ENCODE assay signal across 22 cellular contexts in the genomic region with DNA sequence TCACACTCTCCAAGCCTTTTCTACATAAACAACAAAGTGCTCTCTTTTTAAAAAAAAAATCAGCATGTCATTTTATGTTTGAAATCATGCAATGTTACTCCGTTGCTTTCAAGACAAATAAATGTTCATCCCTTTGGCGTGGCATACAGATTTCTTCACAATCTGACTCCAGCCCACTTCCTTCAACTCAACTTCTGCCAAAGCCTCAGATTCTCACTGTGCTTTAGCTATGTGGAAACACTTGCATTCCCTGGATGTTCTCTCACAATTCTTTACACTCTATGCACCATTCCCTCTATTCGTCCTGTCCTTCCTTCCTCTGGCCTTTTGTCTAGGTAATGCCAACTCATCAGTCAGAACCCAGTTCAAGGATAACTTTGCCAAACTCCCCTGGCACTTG.
A peak's percentile ranks its signal among the peaks of the same experiment; 100 is the strongest.
DNase-seq lines count a peak whose midpoint lies in the region; ATAC-seq, FAIRE-seq and TF ChIP-seq lines count a peak whose summit lies in the region.
"Had no signal": no experiment of that assay in that cellular context is flagged by ENCODE, and none has a peak within 500 bp of the region (broad histone marks: within the 10 kb centered on the region; RNA-seq: fewer than 3 reads in every experiment).

No MANE protein-coding gene starts in this region.

- ATAC-seq in activated T-helper 17 cell treated with anti-CD3 and anti-CD28 coated beads, Interleukin-2, amount 50 U/mL, for 72 hours (replicated peaks), result no peak
- ATAC-seq: effector memory CD8-positive, alpha-beta T cell had no signal

- TF ChIP-seq POLR2A in suprapubic skin (IDR thresholded peaks at IDR 0.05), result no peak

- no peaks in the 10 kb centered on the region for H3K4me1 ChIP-seq in astrocyte (ENCODE audit: insufficient read depth, low read length)
- peaks cover 5% of the 10 kb centered on the region for H3K4me1 ChIP-seq in suprapubic skin

- no peak overlapping the region for H3K9ac ChIP-seq in astrocyte (ENCODE audit: low read length)

- TF ChIP-seq CTCF in astrocyte (IDR thresholded peaks at IDR 0.05; ENCODE audit: insufficient read depth, low read depth, low read length), result no peak
- TF ChIP-seq CTCF in foreskin fibroblast (IDR thresholded peaks at IDR 0.05; ENCODE audit: low read depth, low read length), result no peak
- TF ChIP-seq CTCF in suprapubic skin (IDR thresholded peaks at IDR 0.05), result no peak

- H3K79me2 ChIP-seq in astrocyte (ENCODE audit: insufficient read depth, low read length), result no peaks in the 10 kb centered on the region

- peaks cover 11% of the 10 kb centered on the region for H3K27me3 Mint-ChIP-seq in astrocyte (ENCODE audit: low read depth, unreplicated experiment)
- H3K27me3 Mint-ChIP-seq in activated T-helper 17 cell treated with anti-CD3 and anti-CD28 coated beads, Interleukin-2, amount 50 U/mL, for 72 hours, result no peaks in the 10 kb centered on the region
- no peaks in the 10 kb centered on the region for H3K27me3 Mint-ChIP-seq in activated CD4-positive, alpha-beta T cell treated with anti-CD3 and anti-CD28 coated beads, Interleukin-2, amount 10 ng/mL, durations not matched to agents 7 days and 5 days

- no peak overlapping the region for H3K4me2 ChIP-seq in astrocyte (ENCODE audit: low read length)

- H3K4me3 Mint-ChIP-seq in astrocyte (ENCODE audit: unreplicated experiment), result no peak overlapping the region
- no peak overlapping the region for H3K4me3 Mint-ChIP-seq in activated T-helper 17 cell treated with anti-CD3 and anti-CD28 coated beads, Interleukin-2, amount 50 U/mL, for 72 hours
- H3K4me3 Mint-ChIP-seq in activated CD4-positive, alpha-beta T cell treated with anti-CD3 and anti-CD28 coated beads, Interleukin-2, amount 10 ng/mL, durations not matched to agents 7 days and 5 days, result no peak overlapping the region
- H3K4me3 Mint-ChIP-seq: effector memory CD8-positive, alpha-beta T cell; naive B cell had no signal

- no peaks in the 10 kb centered on the region for H4K20me1 ChIP-seq in astrocyte (ENCODE audit: insufficient read depth, low read length)

- H3K36me3 ChIP-seq in astrocyte (ENCODE audit: insufficient read depth, low read length) (no peaks in the 10 kb centered on the region), suprapubic skin (no peaks in the 10 kb centered on the region)

- 43% methylated on average over 3 of the region's 3 CpGs for WGBS in suprapubic skin

- no peak overlapping the region for H2AFZ ChIP-seq in astrocyte (ENCODE audit: low read depth, low read length)

- H3K4me1 Mint-ChIP-seq in astrocyte (ENCODE audit: low read depth, unreplicated experiment), result peaks cover 5% of the 10 kb centered on the region
- no peaks in the 10 kb centered on the region for H3K4me1 Mint-ChIP-seq in activated T-helper 17 cell treated with anti-CD3 and anti-CD28 coated beads, Interleukin-2, amount 50 U/mL, for 72 hours
- H3K4me1 Mint-ChIP-seq in activated CD4-positive, alpha-beta T cell treated with anti-CD3 and anti-CD28 coated beads, Interleukin-2, amount 10 ng/mL, durations not matched to agents 7 days and 5 days, result no peaks in the 10 kb centered on the region

- POLR2A ChIA-PET in activated CD4-positive, alpha-beta T cell treated with anti-CD3 and anti-CD28 coated beads, Interleukin-2, amount 10 ng/mL, durations not matched to agents 7 days and 5 days (lab: Charles Lee), result no interaction called here

- no peaks in the 10 kb centered on the region for H3K36me3 Mint-ChIP-seq in astrocyte (ENCODE audit: low read depth, unreplicated experiment)
- no peaks in the 10 kb centered on the region for H3K36me3 Mint-ChIP-seq in activated T-helper 17 cell treated with anti-CD3 and anti-CD28 coated beads, Interleukin-2, amount 50 U/mL, for 72 hours (ENCODE audit: low read depth)
- no peaks in the 10 kb centered on the region for H3K36me3 Mint-ChIP-seq in activated CD4-positive, alpha-beta T cell treated with anti-CD3 and anti-CD28 coated beads, Interleukin-2, amount 10 ng/mL, durations not matched to agents 7 days and 5 days (ENCODE audit: low read depth)
- H3K36me3 Mint-ChIP-seq: naive B cell had no signal

- H3K9me3 ChIP-seq in astrocyte (ENCODE audit: insufficient read depth, low read depth, low read length) (no peaks in the 10 kb centered on the region), suprapubic skin (no peaks in the 10 kb centered on the region)

- no peaks in the 10 kb centered on the region for H3K9me3 Mint-ChIP-seq in astrocyte (ENCODE audit: unreplicated experiment)
- H3K9me3 Mint-ChIP-seq in activated T-helper 17 cell treated with anti-CD3 and anti-CD28 coated beads, Interleukin-2, amount 50 U/mL, for 72 hours, result no peaks in the 10 kb centered on the region
- no peaks in the 10 kb centered on the region for H3K9me3 Mint-ChIP-seq in activated CD4-positive, alpha-beta T cell treated with anti-CD3 and anti-CD28 coated beads, Interleukin-2, amount 10 ng/mL, durations not matched to agents 7 days and 5 days
- H3K9me3 Mint-ChIP-seq: activated T-helper 2 cell treated with anti-CD3 and anti-CD28 coated beads, Interferon-gamma antibody, Interleukin-2, Interleukin-4, amounts not matched to agents 10 μg/mL and 5 μg/mL and 100 μg/mL, durations not matched to agents 14 hours and 24 hours and 36 hours had no signal

- H3K27ac ChIP-seq in astrocyte (ENCODE audit: low read depth, low read length) (no peak overlapping the region), suprapubic skin (peak overlapping the region; percentile 55)
- H3K27ac ChIP-seq: C4-2B had no signal

- CTCF ChIA-PET in activated CD4-positive, alpha-beta T cell treated with anti-CD3 and anti-CD28 coated beads, Interleukin-2, amount 10 ng/mL, durations not matched to agents 7 days and 5 days (lab: Charles Lee), result no interaction called here

- peaks cover 8% of the 10 kb centered on the region for H3K27me3 ChIP-seq in astrocyte (ENCODE audit: insufficient read depth, low read length)
- no peaks in the 10 kb centered on the region for H3K27me3 ChIP-seq in suprapubic skin

- no peak for TF ChIP-seq EP300 in suprapubic skin (IDR thresholded peaks at IDR 0.05)

- H3K27ac Mint-ChIP-seq in astrocyte (ENCODE audit: unreplicated experiment), result no peak overlapping the region
- no peak overlapping the region for H3K27ac Mint-ChIP-seq in activated T-helper 17 cell treated with anti-CD3 and anti-CD28 coated beads, Interleukin-2, amount 50 U/mL, for 72 hours
- no peak overlapping the region for H3K27ac Mint-ChIP-seq in activated CD4-positive, alpha-beta T cell treated with anti-CD3 and anti-CD28 coated beads, Interleukin-2, amount 10 ng/mL, durations not matched to agents 7 days and 5 days
- H3K27ac Mint-ChIP-seq: activated T-helper 2 cell treated with anti-CD3 and anti-CD28 coated beads, Interferon-gamma antibody, Interleukin-2, Interleukin-4, amounts not matched to agents 10 μg/mL and 5 μg/mL and 100 μg/mL, durations not matched to agents 14 hours and 24 hours and 36 hours; effector memory CD8-positive, alpha-beta T cell had no signal

- DNase-seq in GF-D8 (lab: John Stamatoyannopoulos, UW), result peak; percentile 85
- DNase-seq in astrocyte (ENCODE audit: low read depth), result peak; percentile 59
- peak; percentile 24 to 46 for DNase-seq in foreskin fibroblast
- DNase-seq in suprapubic skin (ENCODE audit: low spot score in 2 of 2), result no peak
- DNase-seq in NCI-H82 treated with DMSO at 0.1 percent for 48 hours (lab: John Stamatoyannopoulos, UW; ENCODE audit: unreplicated experiment), result no peak
- DNase-seq in activated CD4-positive, alpha-beta T cell treated with anti-CD3 and anti-CD28 coated beads, Interleukin-2, amount 10 ng/mL, durations not matched to agents 7 days and 5 days, result no peak
- DNase-seq: activated CD4-positive, CD25-positive, alpha-beta regulatory T cell; cerebellar nuclear complex; effector memory CD8-positive, alpha-beta T cell; foreskin melanocyte; KG1; naive B cell; NCI-H1092 treated with DMSO at 0.1 percent for 48 hours; NCI-H524; OCI-M1; posterior cingulate gyrus; small intestine; stimulated activated CD4-positive, alpha-beta T cell treated with anti-CD3 and anti-CD28 coated beads, Interleukin-4, amount 100 ng/mL, for 24 hours; substantia nigra had no signal

- H3K4me3 ChIP-seq in astrocyte (ENCODE audit: insufficient read depth, low read depth, low read length), result no peak overlapping the region
- no peak overlapping the region for H3K4me3 ChIP-seq in foreskin fibroblast (ENCODE audit: low read depth in 1 of 2, low read length in 2 of 2)
- H3K4me3 ChIP-seq in suprapubic skin, result peak overlapping the region; percentile 17

- FAIRE-seq in astrocyte (lab: Jason Lieb, UNC), result peak; percentile 37
- FAIRE-seq: small intestine had no signal

Comparison
In these comparisons a context has a peak if more than half of its experiments do, and no peak if none do; other contexts are left out.
1. DNase-seq: peak in GF-D8 (single experiment), astrocyte (single experiment) and foreskin fibroblast (2 of 2); none in suprapubic skin (0 of 2), NCI-H82 treated with DMSO at 0.1 percent for 48 hours (single experiment) and activated CD4-positive, alpha-beta T cell treated with anti-CD3 and anti-CD28 coated beads, Interleukin-2, amount 10 ng/mL, durations not matched to agents 7 days and 5 days (single experiment).